ENCODE assay signal across 8 cellular contexts in genomic region chr4:81504685-81505598, GRCh38. TPM values are rescaled to one million over a fixed set of nuclear protein-coding genes. Genes with fewer than 3 reads are reported as not detected.
DNase-seq lines count a peak whose midpoint lies in the region; ATAC-seq and TF ChIP-seq lines count a peak whose summit lies in the region.

No MANE protein-coding gene starts in this region.

- H3K9me3 ChIP-seq in gastroesophageal sphincter: no peaks in the 10 kb centered on the region

- no peak for TF ChIP-seq CTCF in gastroesophageal sphincter (IDR thresholded peaks at IDR 0.05)

- 72 to 78% methylated on average over 8 to 9 of the region's 10 CpGs for WGBS in gastroesophageal sphincter (ENCODE audit: low coverage in 1 of 2), 2 donors

- ATAC-seq in GM19324 (IDR thresholded peaks at IDR 0.05; ENCODE audit: low FRiP score, unreplicated experiment): peak; percentile 61
- ATAC-seq in HG03571 (IDR thresholded peaks at IDR 0.05; ENCODE audit: unreplicated experiment): peak; percentile 50
- ATAC-seq in gastroesophageal sphincter: peak; percentile 77

- peak; percentile 42 to 50 for DNase-seq in activated CD8-positive, alpha-beta memory T cell treated with anti-CD3 and anti-CD28 coated beads for 4 hours (ENCODE audit: low read depth in 2 of 2)
- peak; percentile 28 to 50 (median 34) for DNase-seq in stimulated activated CD4-positive, alpha-beta T cell treated with anti-CD3 and anti-CD28 coated beads, Interleukin-1b, Interleukin-23, amount 100 ng/mL, for 24 hours (ENCODE audit: low read depth in 4 of 4, low spot score in 1 of 4)
- DNase-seq in HT-29 (ENCODE audit: low spot score) (no peak), HCEC 1CT (no peak), DMS153 (lab: John Stamatoyannopoulos, UW) (no peak)

- no peaks in the 10 kb centered on the region for H3K27me3 ChIP-seq in gastroesophageal sphincter

- H3K27ac ChIP-seq in gastroesophageal sphincter: peak overlapping the region; percentile 30 to 61 (median 46)

- peaks cover 0 to 5% (median 0%) of the 10 kb centered on the region in 3 donors for H3K4me1 ChIP-seq in gastroesophageal sphincter

- TF ChIP-seq EP300 in gastroesophageal sphincter (IDR thresholded peaks at IDR 0.05): no peak

- H3K4me3 ChIP-seq in gastroesophageal sphincter: no peak overlapping the region

- H3K36me3 ChIP-seq in gastroesophageal sphincter: no peaks in the 10 kb centered on the region

- no peak for TF ChIP-seq POLR2A in gastroesophageal sphincter (IDR thresholded peaks at IDR 0.05)

RNA-seq across cellular contexts. Expression of gene RASGEF1B, which starts 33.2 kb away (rescaled TPM):
- total RNA-seq in gastroesophageal sphincter: 10 to 100 TPM in 2 of 4 donors, 1 to 10 TPM in 2; 4.0 to 14.7 (median 9.4) TPM
- total RNA-seq in HT-29 (2014; rRNA removed; shearing (Covaris generic)): 3.5 and 6.3 TPM in 2 replicates

Comparison
In these comparisons a context has a peak if more than half of its experiments do, and no peak if none do; other contexts are left out.
1. DNase-seq: peak in activated CD8-positive, alpha-beta memory T cell treated with anti-CD3 and anti-CD28 coated beads for 4 hours (2 of 2) and stimulated activated CD4-positive, alpha-beta T cell treated with anti-CD3 and anti-CD28 coated beads, Interleukin-1b, Interleukin-23, amount 100 ng/mL, for 24 hours (4 of 4); none in HT-29 (single experiment), HCEC 1CT (single experiment) and DMS153 (single experiment).
2. Peak in every context shown above with its lines, with median percentiles within 50 percentile points of each other: ATAC-seq.